ENCODE assay signal across 6 cellular contexts in the genomic region with DNA sequence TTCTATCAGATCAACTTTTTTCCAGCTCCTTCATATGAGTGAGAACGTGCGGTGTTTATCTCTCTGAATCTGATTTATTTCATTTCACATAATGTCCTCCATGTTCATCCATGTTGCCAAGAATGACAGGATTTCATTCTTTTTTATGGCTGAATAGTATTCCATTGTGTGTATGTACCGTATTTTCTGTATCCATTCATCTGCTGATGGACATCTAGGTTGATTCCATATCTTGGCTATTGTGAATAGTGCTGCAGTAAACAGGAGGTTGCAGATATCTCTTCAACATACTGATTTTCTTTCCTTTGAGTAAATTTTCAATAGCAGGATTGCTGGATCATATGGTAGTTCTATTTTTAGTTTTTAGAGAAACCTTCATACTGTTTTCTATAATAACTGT.
"Had no signal": no experiment of that assay in that cellular context is flagged by ENCODE, and none has a peak within 500 bp of the region (broad histone marks: within the 10 kb centered on the region; RNA-seq: fewer than 3 reads in every experiment).

No MANE protein-coding gene starts in this region.

- H3K9ac ChIP-seq: KMS-11 had no signal

- H3K27ac ChIP-seq: HL-60, KMS-11 had no signal

- H3K4me2 ChIP-seq: KMS-11 had no signal

- H3K4me3 ChIP-seq: K562 had no signal

- ATAC-seq: HepG2, K562 had no signal

- DNase-seq: KBM-7, KG1 had no signal
